ENCODE assay signal across 14 cellular contexts in the genomic region with DNA sequence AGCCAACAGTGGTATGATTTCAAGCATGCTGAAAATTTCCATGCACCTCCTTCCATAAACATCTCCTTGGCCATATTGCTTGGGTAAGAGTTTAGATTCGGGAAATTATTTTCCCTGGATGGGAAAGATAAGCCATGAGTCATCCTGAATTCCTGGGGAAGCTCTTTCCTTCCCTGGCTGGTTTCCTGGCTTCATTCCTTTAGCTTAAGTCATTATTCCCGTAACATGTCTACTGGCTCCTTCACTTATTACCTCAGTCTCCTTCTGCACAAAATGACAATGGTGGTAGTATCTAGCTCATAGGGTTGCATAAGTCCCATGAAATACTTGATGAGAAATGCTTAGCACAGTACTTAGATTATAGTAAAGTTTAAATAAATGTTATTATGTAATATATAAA. TPM values are rescaled to one million over a fixed set of nuclear protein-coding genes. Genes with fewer than 3 reads are reported as not detected.
DNase-seq lines count a peak whose midpoint lies in the region; ATAC-seq and TF ChIP-seq lines count a peak whose summit lies in the region.
"Had no signal": no experiment of that assay in that cellular context is flagged by ENCODE, and none has a peak within 500 bp of the region (broad histone marks: within the 10 kb centered on the region; RNA-seq: fewer than 3 reads in every experiment).

No MANE protein-coding gene starts in this region.

- ATAC-seq in omental fat pad (ENCODE audit: low FRiP score) (peak; percentile 73), HG02798 (IDR thresholded peaks at IDR 0.05; ENCODE audit: poor library complexity, unreplicated experiment) (no peak), GM18511 (IDR thresholded peaks at IDR 0.05; ENCODE audit: unreplicated experiment) (no peak)
- no peak for ATAC-seq in stimulated activated naive B cell treated with anti-CD40 and anti-IgM and Interleukin-4, amounts not matched to agents 10 μg/mL and 1 μg/mL and 100 μg/mL, for 72 hours (replicated peaks)

- H3K4me1 Mint-ChIP-seq in stimulated activated naive B cell treated with anti-CD40 and anti-IgM and Interleukin-4, amounts not matched to agents 10 μg/mL and 1 μg/mL and 100 μg/mL, for 72 hours, result no peaks in the 10 kb centered on the region

- H3K27me3 Mint-ChIP-seq in stimulated activated naive B cell treated with anti-CD40 and anti-IgM and Interleukin-4, amounts not matched to agents 10 μg/mL and 1 μg/mL and 100 μg/mL, for 72 hours, result no peaks in the 10 kb centered on the region

- H3K27ac Mint-ChIP-seq in stimulated activated naive B cell treated with anti-CD40 and anti-IgM and Interleukin-4, amounts not matched to agents 10 μg/mL and 1 μg/mL and 100 μg/mL, for 72 hours, result no peak overlapping the region

- H3K4me3 Mint-ChIP-seq in stimulated activated naive B cell treated with anti-CD40 and anti-IgM and Interleukin-4, amounts not matched to agents 10 μg/mL and 1 μg/mL and 100 μg/mL, for 72 hours, result no peak overlapping the region

- DNase-seq in Daoy (ENCODE audit: low read depth) (peak; percentile 83), NCI-H460 (ENCODE audit: extremely low read depth, low read depth) (peak; percentile 41), epithelial cell of esophagus (ENCODE audit: low read depth) (peak; percentile 97), omental fat pad (ENCODE audit: low spot score) (no peak)
- DNase-seq in activated naive CD4-positive, alpha-beta T cell (lab: John Stamatoyannopoulos, UW), result no peak
- no peak for DNase-seq in stimulated activated naive B cell treated with anti-CD40 and anti-IgM and Interleukin-4, amounts not matched to agents 10 μg/mL and 1 μg/mL and 100 μg/mL, for 72 hours
- DNase-seq: NCI-H1436; stimulated activated CD4-positive, alpha-beta T cell treated with anti-CD3 and anti-CD28 coated beads, Interleukin-15, amount 100 ng/mL, for 24 hours had no signal

- H3K36me3 Mint-ChIP-seq in stimulated activated naive B cell treated with anti-CD40 and anti-IgM and Interleukin-4, amounts not matched to agents 10 μg/mL and 1 μg/mL and 100 μg/mL, for 72 hours, result no peaks in the 10 kb centered on the region

- peaks cover 3 to 8% of the 10 kb centered on the region in 2 donors for H3K9me3 Mint-ChIP-seq in stimulated activated naive B cell treated with anti-CD40 and anti-IgM and Interleukin-4, amounts not matched to agents 10 μg/mL and 1 μg/mL and 100 μg/mL, for 72 hours

- TF ChIP-seq CTCF in epithelial cell of esophagus (IDR thresholded peaks at IDR 0.05; ENCODE audit: insufficient read depth, low read depth, low read length, missing control alignments), result no peak
- TF ChIP-seq CTCF in omental fat pad (IDR thresholded peaks at IDR 0.05), result no peak

- no peak overlapping the region for H3K4me3 ChIP-seq in epithelial cell of esophagus (ENCODE audit: low read length)

RNA-seq across cellular contexts. Expression of gene TINAG, which starts 27.6 kb away (rescaled TPM):
- total RNA-seq in Daoy (2014; rRNA removed; shearing (Covaris generic)), result not detected in 2 replicates
- total RNA-seq in NCI-H460 (2014; rRNA removed; shearing (Covaris generic)), result not detected in 2 replicates
- polyA plus RNA-seq in NCI-H460 (2014; cell fraction: nucleus; rRNA removed), result not detected in 2 replicates
- total RNA-seq in omental fat pad, result not detected
- total RNA-seq: activated CD8-positive, alpha-beta memory T cell treated with anti-CD3 and anti-CD28 coated beads for 36 hours; G401; lower leg skin; SK-MEL-5 had no signal

Comparison
In these comparisons a context has a peak if more than half of its experiments do, and no peak if none do; other contexts are left out.
1. DNase-seq: peak in Daoy (single experiment), NCI-H460 (single experiment) and epithelial cell of esophagus (single experiment); none in omental fat pad (single experiment), activated naive CD4-positive, alpha-beta T cell (0 of 4) and stimulated activated naive B cell treated with anti-CD40 and anti-IgM and Interleukin-4, amounts not matched to agents 10 μg/mL and 1 μg/mL and 100 μg/mL, for 72 hours (single experiment).